8 cellular contexts compared by ENCODE assay signal in genomic region chr16:14302031-14302398, GRCh38.
DNase-seq lines count a peak whose midpoint lies in the region; ATAC-seq and TF ChIP-seq lines count a peak whose summit lies in the region.

No MANE protein-coding gene starts in this region.

- H3K4me1 ChIP-seq in GM23338 (ENCODE audit: insufficient read depth) = peaks cover 38% of the 10 kb centered on the region
- H3K4me1 ChIP-seq in ovary (ENCODE audit: insufficient read depth) = peaks cover 3% of the 10 kb centered on the region

- 0% methylated on average over 9 to 23 of the region's 37 CpGs for WGBS in ovary, 3 donors

- H3K79me2 ChIP-seq in GM23338 (replicated peaks; ENCODE audit: insufficient read depth) = peaks cover 42% of the 10 kb centered on the region

- peaks cover 7% of the 10 kb centered on the region; the same call in 1 of the 2 replicates for H3F3A ChIP-seq in GM23338 (replicated peaks; ENCODE audit: low read depth)

- H3K27me3 Mint-ChIP-seq in T-helper 2 cell treated with Interferon-gamma antibody and Interleukin-4, amounts not matched to agents 5 μg/mL and 100 μg/mL, for 36 hours (ENCODE audit: low read depth) = peaks cover 44% of the 10 kb centered on the region
- peaks cover 30% of the 10 kb centered on the region for H3K27me3 Mint-ChIP-seq in GM23338 (ENCODE audit: insufficient read depth, low read depth, poor library complexity)
- H3K27me3 Mint-ChIP-seq in activated T-helper 1 cell treated with anti-CD3 and anti-CD28 coated beads, Interleukin-12 subunit alpha, Interleukin-12 subunit beta, Interleukin-2, Interleukin-4 antibody, amounts not matched to agents 30 ng/mL and 10 ng/mL and 1 ng/mL, durations not matched to agents 14 hours and 24 hours and 36 hours (ENCODE audit: insufficient read depth) = peaks cover 38% of the 10 kb centered on the region

- H2AFZ ChIP-seq in GM23338 = peak overlapping the region; percentile 86; the same call in 1 of the 2 replicates

- intact Hi-C loops in activated T-helper 1 cell treated with anti-CD3 and anti-CD28 coated beads, Interleukin-12 subunit alpha, Interleukin-12 subunit beta, Interleukin-2, Interleukin-4 antibody, amounts not matched to agents 30 ng/mL and 10 ng/mL and 1 ng/mL, durations not matched to agents 14 hours and 24 hours and 36 hours (cut with micrococcal nuclease) = no loop called here
- intact Hi-C loops in ovary (cut with DNase I) = loop anchor here in 1 of 4 donors (1.0 to 10.0 kb wide), 3 partner anchors 227 to 380 kb away; partner anchors contain the start of genes BFAR, ERCC4 and PARN

- H3K4me3 Mint-ChIP-seq in T-helper 2 cell treated with Interferon-gamma antibody and Interleukin-4, amounts not matched to agents 5 μg/mL and 100 μg/mL, for 36 hours = peak overlapping the region; percentile 61
- peak overlapping the region; percentile 94 for H3K4me3 Mint-ChIP-seq in GM23338
- H3K4me3 Mint-ChIP-seq in activated T-helper 1 cell treated with anti-CD3 and anti-CD28 coated beads, Interleukin-12 subunit alpha, Interleukin-12 subunit beta, Interleukin-2, Interleukin-4 antibody, amounts not matched to agents 30 ng/mL and 10 ng/mL and 1 ng/mL, durations not matched to agents 14 hours and 24 hours and 36 hours = peak overlapping the region; percentile 77

- H3K4me3 ChIP-seq in GM23338 = peak overlapping the region; percentile 86
- peak overlapping the region; percentile 75 for H3K4me3 ChIP-seq in ovary

- no peaks in the 10 kb centered on the region for H3K9me3 ChIP-seq in ovary

- H3K9me3 Mint-ChIP-seq in T-helper 2 cell treated with Interferon-gamma antibody and Interleukin-4, amounts not matched to agents 5 μg/mL and 100 μg/mL, for 36 hours = no peaks in the 10 kb centered on the region
- no peaks in the 10 kb centered on the region for H3K9me3 Mint-ChIP-seq in GM23338
- no peaks in the 10 kb centered on the region for H3K9me3 Mint-ChIP-seq in activated T-helper 1 cell treated with anti-CD3 and anti-CD28 coated beads, Interleukin-12 subunit alpha, Interleukin-12 subunit beta, Interleukin-2, Interleukin-4 antibody, amounts not matched to agents 30 ng/mL and 10 ng/mL and 1 ng/mL, durations not matched to agents 14 hours and 24 hours and 36 hours

- H3K9me2 ChIP-seq in GM23338 (ENCODE audit: insufficient read depth) = no peaks in the 10 kb centered on the region

- DNase-seq in T-helper 2 cell treated with Interferon-gamma antibody and Interleukin-4, amounts not matched to agents 5 μg/mL and 100 μg/mL, for 36 hours (ENCODE audit: low spot score) = no peak
- no peak for DNase-seq in T-helper 2 cell
- DNase-seq in GM23338 (ENCODE audit: low spot score) = peak; percentile 69
- peak; percentile 69 for DNase-seq in LoVo (ENCODE audit: low spot score)
- no peak for DNase-seq in activated T-helper 1 cell treated with anti-CD3 and anti-CD28 coated beads, Interleukin-12 subunit alpha, Interleukin-12 subunit beta, Interleukin-2, Interleukin-4 antibody, amounts not matched to agents 30 ng/mL and 10 ng/mL and 1 ng/mL, durations not matched to agents 14 hours and 24 hours and 36 hours (ENCODE audit: low spot score)
- peak; percentile 88 for DNase-seq in glomerular visceral epithelial cell (ENCODE audit: extremely low spot score)
- DNase-seq in ovary = peak in 3 of 5 donors; percentile 45 to 74 (median 56)
- no peak for DNase-seq in effector CD8-positive, alpha-beta T cell (lab: John Stamatoyannopoulos, UW)

- H3K36me3 ChIP-seq in GM23338 (ENCODE audit: insufficient read depth) (no peaks in the 10 kb centered on the region), ovary (no peaks in the 10 kb centered on the region)

- peaks cover 9% of the 10 kb centered on the region for H3K4me1 Mint-ChIP-seq in T-helper 2 cell treated with Interferon-gamma antibody and Interleukin-4, amounts not matched to agents 5 μg/mL and 100 μg/mL, for 36 hours (ENCODE audit: low read depth)
- peaks cover 39% of the 10 kb centered on the region for H3K4me1 Mint-ChIP-seq in GM23338
- H3K4me1 Mint-ChIP-seq in activated T-helper 1 cell treated with anti-CD3 and anti-CD28 coated beads, Interleukin-12 subunit alpha, Interleukin-12 subunit beta, Interleukin-2, Interleukin-4 antibody, amounts not matched to agents 30 ng/mL and 10 ng/mL and 1 ng/mL, durations not matched to agents 14 hours and 24 hours and 36 hours (ENCODE audit: low read depth) = peaks cover 10% of the 10 kb centered on the region

- H3K27me3 ChIP-seq in GM23338 (ENCODE audit: insufficient read depth) = peaks cover 16% of the 10 kb centered on the region; the same call in 1 of the 2 replicates
- H3K27me3 ChIP-seq in ovary = no peaks in the 10 kb centered on the region

- no peak for TF ChIP-seq POLR2A in ovary (IDR thresholded peaks at IDR 0.05)

- TF ChIP-seq EP300 in ovary (IDR thresholded peaks at IDR 0.05) = no peak

- no peak overlapping the region for H3K27ac ChIP-seq in GM23338 (ENCODE audit: low read depth)
- peak overlapping the region; percentile 26 to 50 for H3K27ac ChIP-seq in ovary

- peak overlapping the region; percentile 98 for H3K4me2 ChIP-seq in GM23338

- H3K36me3 Mint-ChIP-seq in T-helper 2 cell treated with Interferon-gamma antibody and Interleukin-4, amounts not matched to agents 5 μg/mL and 100 μg/mL, for 36 hours (ENCODE audit: low read depth) = no peaks in the 10 kb centered on the region
- no peaks in the 10 kb centered on the region for H3K36me3 Mint-ChIP-seq in GM23338 (ENCODE audit: low read depth)
- H3K36me3 Mint-ChIP-seq in activated T-helper 1 cell treated with anti-CD3 and anti-CD28 coated beads, Interleukin-12 subunit alpha, Interleukin-12 subunit beta, Interleukin-2, Interleukin-4 antibody, amounts not matched to agents 30 ng/mL and 10 ng/mL and 1 ng/mL, durations not matched to agents 14 hours and 24 hours and 36 hours (ENCODE audit: low read depth) = no peaks in the 10 kb centered on the region

- peak; percentile 19 for ATAC-seq in GM23338

- TF ChIP-seq CTCF in GM23338 (conservative IDR thresholded peaks at IDR 0.05; ENCODE audit: low read depth in 2 of 2) = no peak
- TF ChIP-seq CTCF in ovary (IDR thresholded peaks at IDR 0.05) = no peak

- no peak overlapping the region for H3K27ac Mint-ChIP-seq in T-helper 2 cell treated with Interferon-gamma antibody and Interleukin-4, amounts not matched to agents 5 μg/mL and 100 μg/mL, for 36 hours
- H3K27ac Mint-ChIP-seq in GM23338 = no peak overlapping the region
- H3K27ac Mint-ChIP-seq in activated T-helper 1 cell treated with anti-CD3 and anti-CD28 coated beads, Interleukin-12 subunit alpha, Interleukin-12 subunit beta, Interleukin-2, Interleukin-4 antibody, amounts not matched to agents 30 ng/mL and 10 ng/mL and 1 ng/mL, durations not matched to agents 14 hours and 24 hours and 36 hours = no peak overlapping the region

- no peaks in the 10 kb centered on the region; the same call in 1 of the 2 replicates for H4K20me1 ChIP-seq in GM23338 (replicated peaks; ENCODE audit: insufficient read depth)

TF ChIP-seq in GM23338, 12 proteins besides CTCF, POLR2A, EP300 and RAD21:
- TF ChIP-seq, protein P1, sequence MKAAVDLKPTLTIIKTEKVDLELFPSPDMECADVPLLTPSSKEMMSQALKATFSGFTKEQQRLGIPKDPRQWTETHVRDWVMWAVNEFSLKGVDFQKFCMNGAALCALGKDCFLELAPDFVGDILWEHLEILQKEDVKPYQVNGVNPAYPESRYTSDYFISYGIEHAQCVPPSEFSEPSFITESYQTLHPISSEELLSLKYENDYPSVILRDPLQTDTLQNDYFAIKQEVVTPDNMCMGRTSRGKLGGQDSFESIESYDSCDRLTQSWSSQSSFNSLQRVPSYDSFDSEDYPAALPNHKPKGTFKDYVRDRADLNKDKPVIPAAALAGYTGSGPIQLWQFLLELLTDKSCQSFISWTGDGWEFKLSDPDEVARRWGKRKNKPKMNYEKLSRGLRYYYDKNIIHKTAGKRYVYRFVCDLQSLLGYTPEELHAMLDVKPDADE (IDR thresholded peaks at IDR 0.05) = no peak
- TF ChIP-seq CREB1 (CRISPR knock-in tag; IDR thresholded peaks at IDR 0.05; ENCODE audit: low read depth) (no peak), STAT1 (IDR thresholded peaks at IDR 0.05; ENCODE audit: unreplicated experiment) (no peak), JUNB (IDR thresholded peaks at IDR 0.05; ENCODE audit: unreplicated experiment) (no peak), ZNF331 (CRISPR knock-in tag; IDR thresholded peaks at IDR 0.05; ENCODE audit: low read depth) (no peak), EZH2 (IDR thresholded peaks at IDR 0.05; ENCODE audit: low read depth, unreplicated experiment) (no peak), ZNF114 (CRISPR knock-in tag; IDR thresholded peaks at IDR 0.05) (no peak), NANOG (IDR thresholded peaks at IDR 0.05; ENCODE audit: borderline replicate concordance) (no peak)
- TF ChIP-seq, protein P2, sequence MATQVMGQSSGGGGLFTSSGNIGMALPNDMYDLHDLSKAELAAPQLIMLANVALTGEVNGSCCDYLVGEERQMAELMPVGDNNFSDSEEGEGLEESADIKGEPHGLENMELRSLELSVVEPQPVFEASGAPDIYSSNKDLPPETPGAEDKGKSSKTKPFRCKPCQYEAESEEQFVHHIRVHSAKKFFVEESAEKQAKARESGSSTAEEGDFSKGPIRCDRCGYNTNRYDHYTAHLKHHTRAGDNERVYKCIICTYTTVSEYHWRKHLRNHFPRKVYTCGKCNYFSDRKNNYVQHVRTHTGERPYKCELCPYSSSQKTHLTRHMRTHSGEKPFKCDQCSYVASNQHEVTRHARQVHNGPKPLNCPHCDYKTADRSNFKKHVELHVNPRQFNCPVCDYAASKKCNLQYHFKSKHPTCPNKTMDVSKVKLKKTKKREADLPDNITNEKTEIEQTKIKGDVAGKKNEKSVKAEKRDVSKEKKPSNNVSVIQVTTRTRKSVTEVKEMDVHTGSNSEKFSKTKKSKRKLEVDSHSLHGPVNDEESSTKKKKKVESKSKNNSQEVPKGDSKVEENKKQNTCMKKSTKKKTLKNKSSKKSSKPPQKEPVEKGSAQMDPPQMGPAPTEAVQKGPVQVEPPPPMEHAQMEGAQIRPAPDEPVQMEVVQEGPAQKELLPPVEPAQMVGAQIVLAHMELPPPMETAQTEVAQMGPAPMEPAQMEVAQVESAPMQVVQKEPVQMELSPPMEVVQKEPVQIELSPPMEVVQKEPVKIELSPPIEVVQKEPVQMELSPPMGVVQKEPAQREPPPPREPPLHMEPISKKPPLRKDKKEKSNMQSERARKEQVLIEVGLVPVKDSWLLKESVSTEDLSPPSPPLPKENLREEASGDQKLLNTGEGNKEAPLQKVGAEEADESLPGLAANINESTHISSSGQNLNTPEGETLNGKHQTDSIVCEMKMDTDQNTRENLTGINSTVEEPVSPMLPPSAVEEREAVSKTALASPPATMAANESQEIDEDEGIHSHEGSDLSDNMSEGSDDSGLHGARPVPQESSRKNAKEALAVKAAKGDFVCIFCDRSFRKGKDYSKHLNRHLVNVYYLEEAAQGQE (IDR thresholded peaks at IDR 0.05; ENCODE audit: unreplicated experiment) = no peak
TF ChIP-seq in GM23338: peak in this region for 0.

Comparison
In these comparisons a context has a peak if more than half of its experiments do, and no peak if none do; other contexts are left out.
1. DNase-seq: peak in GM23338 (single experiment), LoVo (single experiment), glomerular visceral epithelial cell (single experiment) and ovary (3 of 5); none in T-helper 2 cell treated with Interferon-gamma antibody and Interleukin-4, amounts not matched to agents 5 μg/mL and 100 μg/mL, for 36 hours (single experiment), T-helper 2 cell (0 of 5), activated T-helper 1 cell treated with anti-CD3 and anti-CD28 coated beads, Interleukin-12 subunit alpha, Interleukin-12 subunit beta, Interleukin-2, Interleukin-4 antibody, amounts not matched to agents 30 ng/mL and 10 ng/mL and 1 ng/mL, durations not matched to agents 14 hours and 24 hours and 36 hours (single experiment) and effector CD8-positive, alpha-beta T cell (single experiment).
2. Peak in every context shown above with its lines, with median percentiles within 50 percentile points of each other: H3K4me3 Mint-ChIP-seq.